Comparison of ENCODE assay signal across 10 cellular contexts in the genomic region with DNA sequence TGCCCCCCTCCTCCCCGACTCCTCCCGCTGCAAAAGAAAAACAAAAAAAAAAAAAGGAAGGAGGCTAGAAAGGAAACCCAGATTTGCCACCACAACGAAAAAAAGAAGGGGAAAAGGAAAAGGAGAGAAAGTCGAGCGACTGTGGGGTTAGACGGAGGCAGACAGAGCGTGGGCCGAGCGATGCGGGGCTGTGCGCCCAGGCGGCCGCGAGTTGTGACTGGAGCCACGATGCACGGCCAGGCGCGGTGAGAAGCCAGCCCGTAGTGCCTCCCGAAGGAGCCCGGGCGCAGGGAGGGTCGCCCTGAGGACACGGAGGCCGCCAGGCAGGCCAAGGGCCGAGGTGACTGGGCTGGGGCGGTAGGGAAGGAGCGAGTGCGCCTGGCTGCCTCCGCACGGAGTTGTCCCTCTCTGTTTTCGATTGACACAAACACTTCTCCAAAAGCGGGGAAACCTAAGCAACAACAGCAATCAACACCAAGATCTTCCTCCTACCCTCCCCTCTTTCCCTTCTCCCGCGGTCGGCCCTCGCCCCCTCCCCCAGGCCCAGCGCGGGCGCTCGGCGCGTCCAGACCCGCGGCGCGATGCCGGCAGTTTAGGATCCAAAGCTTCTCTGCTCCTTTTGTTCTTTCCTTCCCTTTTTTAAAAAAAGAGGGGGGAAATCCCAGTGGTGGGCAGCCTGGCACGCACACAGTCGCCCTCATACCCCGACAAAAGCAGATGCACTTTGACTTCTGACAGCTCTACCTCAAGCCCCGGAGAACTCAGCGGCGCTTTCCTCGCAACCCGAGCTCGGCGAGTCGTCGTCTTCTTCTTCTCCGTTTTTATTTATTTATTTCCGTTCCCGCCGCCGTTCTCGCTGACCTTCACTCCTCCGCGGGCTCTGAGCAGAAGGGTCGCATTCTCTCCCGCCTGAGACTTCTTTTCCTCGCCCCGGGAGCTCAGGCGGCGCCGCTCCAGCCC. TPM values are rescaled to one million over a fixed set of nuclear protein-coding genes. Genes with fewer than 3 reads are reported as not detected.
DNase-seq lines count a peak whose midpoint lies in the region; ATAC-seq and TF ChIP-seq lines count a peak whose summit lies in the region.
"Had no signal": no experiment of that assay in that cellular context is flagged by ENCODE, and none has a peak within 500 bp of the region (broad histone marks: within the 10 kb centered on the region; RNA-seq: fewer than 3 reads in every experiment).

A gene (plus strand): TSS at position 475 of the 960 bp plus-strand sequence. CDS start 723 bp downstream, outside the sequence.

- DNase-seq in NCI-H1417 (lab: John Stamatoyannopoulos, UW) (peak in 2 of 3 experiments; percentile 63 to 67), NCI-H1417 treated with DMSO at 0.1 percent for 48 hours (lab: John Stamatoyannopoulos, UW) (no peak), Peyer's patch (no peak), endodermal cell (peak; percentile 86), amygdala (lab: John Stamatoyannopoulos, UW) (no peak), A172 (ENCODE audit: low spot score) (no peak)

- TF ChIP-seq CTCF in Peyer's patch (IDR thresholded peaks at IDR 0.05) (no peak), endodermal cell (conservative IDR thresholded peaks at IDR 0.05) (no peak)

- peaks cover 59% of the 10 kb centered on the region for H3K36me3 Mint-ChIP-seq in endodermal cell (ENCODE audit: low read depth)

- peak within 1 kb of the TSS; percentile 96 for H3K27ac Mint-ChIP-seq in endodermal cell

- TF ChIP-seq POLR2A in Peyer's patch (IDR thresholded peaks at IDR 0.05) = no peak

- no peak for ATAC-seq in GM21723 (IDR thresholded peaks at IDR 0.05; ENCODE audit: unreplicated experiment)

- H3K9me3 ChIP-seq in Peyer's patch = peaks cover 0 to 10% (median 0%) of the 10 kb centered on the region in 4 donors
- no peaks in the 10 kb centered on the region for H3K9me3 ChIP-seq in endodermal cell (ENCODE audit: control insufficient read depth, low read length)
- H3K9me3 ChIP-seq in skeletal muscle satellite cell (replicated peaks; ENCODE audit: low read length) = no peaks in the 10 kb centered on the region

- H3K4me2 ChIP-seq in skeletal muscle satellite cell (ENCODE audit: low read length) = peak within 1 kb of the TSS; percentile 64

- H3K4me1 Mint-ChIP-seq in endodermal cell = peaks cover 33% of the 10 kb centered on the region

- 0% methylated on average over 27 to 74 of the region's 75 CpGs for WGBS in endodermal cell (ENCODE audit: insufficient coverage in 1 of 2, insufficient read length in 1 of 2), 2 experiments

- peaks cover 5 to 95% of the 10 kb centered on the region in 2 donors for H3K27me3 ChIP-seq in Peyer's patch
- H3K27me3 ChIP-seq in endodermal cell (ENCODE audit: control insufficient read depth, insufficient read depth, low read length, poor library complexity, severe bottlenecking) = peaks cover 80% of the 10 kb centered on the region
- peaks cover 97% of the 10 kb centered on the region for H3K27me3 ChIP-seq in skeletal muscle satellite cell (ENCODE audit: control insufficient read depth, insufficient read depth, low read length)

- H3K4me1 ChIP-seq in Peyer's patch (peaks cover 7 to 68% (median 40%) of the 10 kb centered on the region in 4 donors), endodermal cell (ENCODE audit: control insufficient read depth, insufficient read depth, low read length) (peaks cover 18% of the 10 kb centered on the region), skeletal muscle satellite cell (ENCODE audit: control insufficient read depth, insufficient read depth, low read length) (peaks cover 45% of the 10 kb centered on the region)

- H3K36me3 ChIP-seq in Peyer's patch = no peaks in the 10 kb centered on the region
- peaks cover 48% of the 10 kb centered on the region for H3K36me3 ChIP-seq in endodermal cell (ENCODE audit: control insufficient read depth, insufficient read depth, low read length)
- H3K36me3 ChIP-seq in skeletal muscle satellite cell (ENCODE audit: insufficient read depth, low read length) = no peaks in the 10 kb centered on the region

- H3K4me3 ChIP-seq in Peyer's patch = peak within 1 kb of the TSS in 3 of 4 donors; percentile 13 to 36 (median 32)
- H3K4me3 ChIP-seq in endodermal cell (ENCODE audit: low read length) = peak within 1 kb of the TSS; percentile 99
- peak within 1 kb of the TSS; percentile 40 for H3K4me3 ChIP-seq in skeletal muscle satellite cell (ENCODE audit: low read length)

- no peaks in the 10 kb centered on the region for H3K9me3 Mint-ChIP-seq in endodermal cell

- peaks cover 81% of the 10 kb centered on the region for H3K27me3 Mint-ChIP-seq in endodermal cell (ENCODE audit: insufficient read depth)

- H3K27ac ChIP-seq in Peyer's patch (no peak within 1 kb of the TSS), endodermal cell (ENCODE audit: low read depth, low read length) (no peak within 1 kb of the TSS)

- H3K9ac ChIP-seq in endodermal cell (ENCODE audit: extremely low read depth, low read length, poor library complexity, severe bottlenecking) = peak within 1 kb of the TSS; percentile 71
- no peak within 1 kb of the TSS for H3K9ac ChIP-seq in skeletal muscle satellite cell (ENCODE audit: low read depth, low read length)

- H3K4me3 Mint-ChIP-seq in endodermal cell = peak within 1 kb of the TSS; percentile 98

RNA-seq across cellular contexts. Expression of the gene that starts here (rescaled TPM):
- not detected for total RNA-seq in Peyer's patch
- total RNA-seq in endodermal cell = 100 to 1,000 TPM in 1 of 2 donors, 10 to 100 TPM in 1; 85.9 to 259 TPM
- 9.7 TPM for polyA plus RNA-seq in endodermal cell (2013, experiment 1 of 2)
- 17.6 TPM for polyA plus RNA-seq in endodermal cell (2013, experiment 2 of 2)
- total RNA-seq in skeletal muscle satellite cell (2012; rRNA removed) = 1.1 TPM in 1 of 2 replicates, not detected in the other
- total RNA-seq in A172 (2014; rRNA removed; shearing (Covaris generic)) = 0.77 and 1.4 TPM in 2 replicates
- total RNA-seq: lower leg skin had no signal
- polyA plus RNA-seq: AG04450 had no signal

Comparison
In these comparisons a context has a peak if more than half of its experiments do, and no peak if none do; other contexts are left out.
1. RNA of the gene that starts here (total RNA-seq): 85.9 to 259 TPM in endodermal cell; 0.77 to 1.4 TPM in A172 and not detected in Peyer's patch; every median in the first group is over 10 times any median in the second.
2. DNase-seq: peak in NCI-H1417 (2 of 3) and endodermal cell (single experiment); none in NCI-H1417 treated with DMSO at 0.1 percent for 48 hours (single experiment), Peyer's patch (0 of 3), amygdala (0 of 56) and A172 (single experiment).
3. H3K4me3 ChIP-seq: peak in every context shown above with its lines; median percentile 99 in endodermal cell; 40 in skeletal muscle satellite cell; 32 in Peyer's patch.